1 cellular context compared by ENCODE assay signal in genomic region chr4:151865327-151865726, GRCh38.
TF ChIP-seq lines count a peak whose summit lies in the region.

No MANE protein-coding gene starts in this region.

TF ChIP-seq in SK-N-SH, 30 proteins besides CTCF, POLR2A, EP300 and RAD21 (continued from another document):
- TF ChIP-seq PBX3 (IDR thresholded peaks at IDR 0.05): no peak
- no peak for TF ChIP-seq SIN3A (IDR thresholded peaks at IDR 0.05; ENCODE audit: borderline replicate concordance, low read depth, low read length)
- no peak for TF ChIP-seq RXRA (IDR thresholded peaks at IDR 0.05; ENCODE audit: borderline replicate concordance, low read depth)
- no peak for TF ChIP-seq TEAD4 (IDR thresholded peaks at IDR 0.05; ENCODE audit: borderline replicate concordance, insufficient read depth)
- TF ChIP-seq CHD2 (IDR thresholded peaks at IDR 0.05; ENCODE audit: low read length, partially characterized antibody): no peak
- no peak for TF ChIP-seq GATA2 (CRISPR knock-in tag; IDR thresholded peaks at IDR 0.05)
- no peak for TF ChIP-seq EZH2phosphoT487 (IDR thresholded peaks at IDR 0.05; ENCODE audit: borderline replicate concordance, low read depth)
- no peak for TF ChIP-seq FOSL2 (IDR thresholded peaks at IDR 0.05; ENCODE audit: borderline replicate concordance, low read depth)
- no peak for TF ChIP-seq JUND (IDR thresholded peaks at IDR 0.05)
- no peak for TF ChIP-seq NRF1 (IDR thresholded peaks at IDR 0.05; ENCODE audit: low read depth, low read length)
- no peak for TF ChIP-seq TAF1 (IDR thresholded peaks at IDR 0.05; ENCODE audit: borderline replicate concordance, low read depth, low read length)
- no peak for TF ChIP-seq POLR2AphosphoS5 (IDR thresholded peaks at IDR 0.05; ENCODE audit: low read depth, low read length)
- no peak for TF ChIP-seq REST (IDR thresholded peaks at IDR 0.05; ENCODE audit: low read depth, low read length)
- TF ChIP-seq MAX (IDR thresholded peaks at IDR 0.05; ENCODE audit: low read depth): no peak
